In the genomic region with DNA sequence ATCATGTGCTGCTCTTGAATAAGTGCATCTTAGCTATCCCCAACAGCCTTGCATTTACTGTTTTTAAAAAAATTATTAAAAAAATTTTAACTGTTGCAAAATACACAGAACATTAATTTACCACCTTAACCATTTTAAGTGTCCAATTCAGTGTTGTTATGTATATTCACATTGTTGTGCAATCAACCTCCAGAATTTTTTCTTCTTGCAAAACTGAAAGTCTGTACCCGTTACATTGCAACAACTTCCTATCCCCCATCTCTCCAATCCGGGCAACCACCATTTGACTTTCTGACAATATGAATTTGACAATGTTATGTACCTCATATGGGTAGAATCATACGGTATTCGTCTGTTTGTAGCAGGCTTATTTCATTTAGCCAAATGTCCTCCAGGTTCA, we compare ENCODE assay signal across 19 cellular contexts.
"Had no signal": no experiment of that assay in that cellular context is flagged by ENCODE, and none has a peak within 500 bp of the region (broad histone marks: within the 10 kb centered on the region; RNA-seq: fewer than 3 reads in every experiment).

No MANE protein-coding gene starts in this region.

- H3K9me3 ChIP-seq: esophagus muscularis mucosa, left lung, spleen, transverse colon, vagina had no signal

- H2AFZ ChIP-seq: hepatocyte had no signal

- DNase-seq: activated CD4-positive, alpha-beta T cell treated with anti-CD3 and anti-CD28 coated beads, Interleukin-2, amount 50 U/mL, for 4 hours; activated gamma-delta T cell treated with Interleukin-2 at 50 U/mL for 16 hours; amniotic stem cell; effector memory CD4-positive, alpha-beta T cell; foreskin fibroblast; left lung; nephron progenitor cell; occipital lobe; posterior cingulate gyrus; spleen; stimulated activated naive CD4-positive, alpha-beta T cell; transverse colon had no signal

- H3K4me1 ChIP-seq: esophagus muscularis mucosa, left lung, spleen, transverse colon, vagina had no signal

- H3K27ac ChIP-seq: esophagus muscularis mucosa, hepatocyte, left lung, spleen, transverse colon, vagina had no signal

- H3K36me3 ChIP-seq: esophagus muscularis mucosa, left lung, spleen, transverse colon, vagina had no signal

- H3K27me3 ChIP-seq: esophagus muscularis mucosa, hepatocyte, left lung, spleen, transverse colon, vagina had no signal

- H3K4me2 ChIP-seq: hepatocyte had no signal

- H3K79me2 ChIP-seq: hepatocyte had no signal

- H3K4me3 ChIP-seq: esophagus muscularis mucosa, hepatocyte, left lung, spleen, transverse colon, vagina had no signal

- FAIRE-seq: endothelial cell of umbilical vein, keratinocyte, TTC549 had no signal

- ATAC-seq: activated naive CD4-positive, alpha-beta T cell treated with anti-CD3 and anti-CD28 coated beads, Interleukin-2, amount 50 U/mL, for 72 hours; left lung had no signal
